8 cellular contexts compared by ENCODE assay signal in the genomic region with DNA sequence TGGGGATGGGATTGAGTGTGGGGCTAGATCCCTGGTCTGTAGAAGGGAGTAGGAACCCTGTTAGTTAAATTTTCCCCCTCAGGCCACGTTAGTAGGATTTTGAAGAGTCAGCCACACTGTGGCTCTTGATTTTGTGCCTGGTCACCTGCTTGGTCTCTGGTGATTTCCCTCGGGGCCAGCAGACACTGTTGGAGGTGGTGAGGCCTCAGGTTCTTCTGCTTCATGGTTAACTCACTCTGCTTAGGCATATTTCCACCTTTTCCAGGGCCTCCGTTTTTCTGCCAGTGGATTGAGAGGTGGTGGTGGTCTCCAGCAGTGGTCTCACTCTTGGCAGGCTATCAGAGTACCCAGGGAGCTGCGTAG. TPM values are rescaled to one million over a fixed set of nuclear protein-coding genes. Genes with fewer than 3 reads are reported as not detected.
DNase-seq lines count a peak whose midpoint lies in the region; ATAC-seq and TF ChIP-seq lines count a peak whose summit lies in the region.

No MANE protein-coding gene starts in this region.

- H3K36me3 ChIP-seq in thymus (ENCODE audit: control insufficient read depth, insufficient read depth): no peaks in the 10 kb centered on the region

- H3K4me3 Mint-ChIP-seq in activated naive CD4-positive, alpha-beta T cell treated with anti-CD3 and anti-CD28 coated beads, Interleukin-2, amount 10 ng/mL, durations not matched to agents 7 days and 5 days: peak overlapping the region; percentile 94
- H3K4me3 Mint-ChIP-seq in activated naive CD8-positive, alpha-beta T cell treated with anti-CD3 and anti-CD28 coated beads, Interleukin-2, amount 50 U/mL, for 24 hours: peak overlapping the region; percentile 96
- no peak overlapping the region for H3K4me3 Mint-ChIP-seq in mesothelial cell of epicardium

- peaks cover 72% of the 10 kb centered on the region for H3K36me3 Mint-ChIP-seq in activated naive CD4-positive, alpha-beta T cell treated with anti-CD3 and anti-CD28 coated beads, Interleukin-2, amount 10 ng/mL, durations not matched to agents 7 days and 5 days
- H3K36me3 Mint-ChIP-seq in activated naive CD8-positive, alpha-beta T cell treated with anti-CD3 and anti-CD28 coated beads, Interleukin-2, amount 50 U/mL, for 24 hours (ENCODE audit: low read depth): peaks cover 7% of the 10 kb centered on the region
- no peaks in the 10 kb centered on the region for H3K36me3 Mint-ChIP-seq in mesothelial cell of epicardium

- TF ChIP-seq CTCF in mesothelial cell of epicardium (IDR thresholded peaks at IDR 0.05; ENCODE audit: unreplicated experiment): no peak

- CTCF ChIA-PET in activated naive CD4-positive, alpha-beta T cell treated with anti-CD3 and anti-CD28 coated beads, Interleukin-2, amount 10 ng/mL, durations not matched to agents 7 days and 5 days (lab: Charles Lee): interaction anchor here (3.1 to 39.3 kb wide), 3 partner anchors 9 to 48 kb away, joined by 15 to 986 read pairs (median 24); no protein-coding TSS in a partner anchor

- H3K27ac Mint-ChIP-seq in activated naive CD4-positive, alpha-beta T cell treated with anti-CD3 and anti-CD28 coated beads, Interleukin-2, amount 10 ng/mL, durations not matched to agents 7 days and 5 days: peak overlapping the region; percentile 94
- H3K27ac Mint-ChIP-seq in activated naive CD8-positive, alpha-beta T cell treated with anti-CD3 and anti-CD28 coated beads, Interleukin-2, amount 50 U/mL, for 24 hours: peak overlapping the region; percentile 88
- H3K27ac Mint-ChIP-seq in mesothelial cell of epicardium: peak overlapping the region; percentile 85

- no peak for DNase-seq in activated naive CD4-positive, alpha-beta T cell treated with anti-CD3 and anti-CD28 coated beads, Interleukin-2, amount 10 ng/mL, durations not matched to agents 7 days and 5 days
- DNase-seq in activated naive CD4-positive, alpha-beta T cell (lab: John Stamatoyannopoulos, UW): no peak
- DNase-seq in activated naive CD8-positive, alpha-beta T cell treated with anti-CD3 and anti-CD28 coated beads, Interleukin-2, amount 50 U/mL, for 24 hours: no peak
- DNase-seq in mesothelial cell of epicardium (ENCODE audit: low spot score in 2 of 2, unreplicated experiment in 2 of 2): no peak
- DNase-seq in pons (ENCODE audit: low spot score): no peak

- H3K27ac ChIP-seq in thymus (ENCODE audit: low read depth): peak overlapping the region; percentile 77

- WGBS in thymus: 67% methylated on average over 4 of the region's 4 CpGs

- H3K4me1 Mint-ChIP-seq in activated naive CD4-positive, alpha-beta T cell treated with anti-CD3 and anti-CD28 coated beads, Interleukin-2, amount 10 ng/mL, durations not matched to agents 7 days and 5 days: peaks cover 79% of the 10 kb centered on the region
- peaks cover 84% of the 10 kb centered on the region for H3K4me1 Mint-ChIP-seq in activated naive CD8-positive, alpha-beta T cell treated with anti-CD3 and anti-CD28 coated beads, Interleukin-2, amount 50 U/mL, for 24 hours
- H3K4me1 Mint-ChIP-seq in mesothelial cell of epicardium: peaks cover 78% of the 10 kb centered on the region

- peaks cover 4% of the 10 kb centered on the region for H3K27me3 Mint-ChIP-seq in activated naive CD4-positive, alpha-beta T cell treated with anti-CD3 and anti-CD28 coated beads, Interleukin-2, amount 10 ng/mL, durations not matched to agents 7 days and 5 days
- no peaks in the 10 kb centered on the region for H3K27me3 Mint-ChIP-seq in activated naive CD8-positive, alpha-beta T cell treated with anti-CD3 and anti-CD28 coated beads, Interleukin-2, amount 50 U/mL, for 24 hours
- no peaks in the 10 kb centered on the region for H3K27me3 Mint-ChIP-seq in mesothelial cell of epicardium (ENCODE audit: low read depth)

- H3K9me3 Mint-ChIP-seq in activated naive CD4-positive, alpha-beta T cell treated with anti-CD3 and anti-CD28 coated beads, Interleukin-2, amount 10 ng/mL, durations not matched to agents 7 days and 5 days: no peaks in the 10 kb centered on the region
- no peaks in the 10 kb centered on the region for H3K9me3 Mint-ChIP-seq in activated naive CD8-positive, alpha-beta T cell treated with anti-CD3 and anti-CD28 coated beads, Interleukin-2, amount 50 U/mL, for 24 hours
- no peaks in the 10 kb centered on the region for H3K9me3 Mint-ChIP-seq in mesothelial cell of epicardium

- H3K4me1 ChIP-seq in thymus (ENCODE audit: control insufficient read depth, insufficient read depth, low read length): peaks cover 59% of the 10 kb centered on the region

- no peak overlapping the region for H3K4me3 ChIP-seq in thymus (ENCODE audit: low read length)

- no peak for ATAC-seq in activated naive CD8-positive, alpha-beta T cell treated with anti-CD3 and anti-CD28 coated beads, Interleukin-2, amount 50 U/mL, for 24 hours
- ATAC-seq in GM21528 (IDR thresholded peaks at IDR 0.05; ENCODE audit: low FRiP score, unreplicated experiment): no peak
- ATAC-seq in HG03342 (IDR thresholded peaks at IDR 0.05; ENCODE audit: unreplicated experiment): no peak

- no peaks in the 10 kb centered on the region for H3K27me3 ChIP-seq in thymus (ENCODE audit: control insufficient read depth, insufficient read depth)

- no peaks in the 10 kb centered on the region for H3K9me3 ChIP-seq in thymus (ENCODE audit: control insufficient read depth)

RNA-seq across cellular contexts. Expression of a gene that starts 4.1 kb away (rescaled TPM):
- total RNA-seq in mesothelial cell of epicardium: 106 to 113 TPM (median 109 TPM) in 3 replicates
- 60.0 TPM for polyA plus RNA-seq in thymus

RNA-seq across cellular contexts. Expression of a gene that starts 49.9 kb away (rescaled TPM):
- total RNA-seq in mesothelial cell of epicardium: 93.9 to 101 TPM (median 97.0 TPM) in 3 replicates
- 70.8 TPM for polyA plus RNA-seq in thymus
